ENCODE assay signal across 29 cellular contexts in the genomic region with DNA sequence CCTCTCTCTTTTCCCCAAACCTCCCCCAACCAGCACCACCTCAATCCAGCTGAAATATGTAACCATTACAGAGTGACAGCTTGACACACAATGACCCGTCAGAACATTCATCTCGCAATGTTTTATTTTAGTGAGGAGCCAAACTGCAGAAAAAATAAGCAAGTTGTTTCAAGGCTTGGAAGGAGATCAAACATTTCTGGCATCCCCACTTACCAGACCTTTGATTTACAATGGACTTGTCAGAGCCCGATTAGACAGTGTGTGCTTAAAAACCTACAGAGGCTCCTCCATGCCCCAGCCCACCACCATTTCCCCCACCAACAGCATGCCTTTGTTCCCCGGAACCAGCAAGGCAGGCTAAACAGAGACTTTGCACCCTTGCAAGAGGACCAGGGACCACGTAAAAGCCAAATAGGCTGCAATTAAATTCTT.
DNase-seq lines count a peak whose midpoint lies in the region; ATAC-seq and TF ChIP-seq lines count a peak whose summit lies in the region.
"Had no signal": no experiment of that assay in that cellular context is flagged by ENCODE, and none has a peak within 500 bp of the region (broad histone marks: within the 10 kb centered on the region; RNA-seq: fewer than 3 reads in every experiment).

No MANE protein-coding gene starts in this region.

- intact Hi-C loops in left ventricle myocardium superior (cut with micrococcal nuclease) (no loop called here), upper lobe of right lung (cut with DNase I) (no loop called here), breast epithelium (cut with DNase I; ENCODE audit: low total_unique reads) (no loop called here)

- no peak overlapping the region for H3K27ac ChIP-seq in neural progenitor cell
- H3K27ac ChIP-seq in upper lobe of right lung, result no peak overlapping the region
- no peak overlapping the region for H3K27ac ChIP-seq in breast epithelium
- H3K27ac ChIP-seq: 22Rv1, body of pancreas, HL-60, lower lobe of right lung, neutrophil, thoracic aorta had no signal

- H3K4me3 Mint-ChIP-seq in neural progenitor cell, result no peak overlapping the region
- H3K4me3 Mint-ChIP-seq: activated CD8-positive, alpha-beta T cell treated with anti-CD3 and anti-CD28 coated beads for 36 hours; CD4-positive, alpha-beta memory T cell; stimulated activated naive B cell treated with anti-CD40 and anti-IgM and Interleukin-4, amounts not matched to agents 10 μg/mL and 1 μg/mL and 100 μg/mL, for 72 hours; T-cell had no signal

- H3K36me3 ChIP-seq in neural progenitor cell (no peaks in the 10 kb centered on the region), upper lobe of right lung (no peaks in the 10 kb centered on the region), breast epithelium (no peaks in the 10 kb centered on the region)
- H3K36me3 ChIP-seq: lower lobe of right lung, neutrophil, thoracic aorta had no signal

- H3K27ac Mint-ChIP-seq in neural progenitor cell, result no peak overlapping the region
- H3K27ac Mint-ChIP-seq: activated CD8-positive, alpha-beta T cell treated with anti-CD3 and anti-CD28 coated beads for 36 hours; CD4-positive, alpha-beta memory T cell; stimulated activated naive B cell treated with anti-CD40 and anti-IgM and Interleukin-4, amounts not matched to agents 10 μg/mL and 1 μg/mL and 100 μg/mL, for 72 hours; T-cell had no signal

- no peak overlapping the region for H3K4me3 ChIP-seq in neural progenitor cell
- no peak overlapping the region for H3K4me3 ChIP-seq in upper lobe of right lung
- H3K4me3 ChIP-seq in breast epithelium, result no peak overlapping the region
- H3K4me3 ChIP-seq: body of pancreas, lower lobe of right lung, thoracic aorta had no signal

- no peaks in the 10 kb centered on the region for H3K36me3 Mint-ChIP-seq in neural progenitor cell
- H3K36me3 Mint-ChIP-seq: CD4-positive, alpha-beta memory T cell; stimulated activated naive B cell treated with anti-CD40 and anti-IgM and Interleukin-4, amounts not matched to agents 10 μg/mL and 1 μg/mL and 100 μg/mL, for 72 hours; T-cell had no signal

- TF ChIP-seq POLR2A in breast epithelium (IDR thresholded peaks at IDR 0.05), result no peak

- H3K4me2 ChIP-seq in neural progenitor cell, result no peak overlapping the region

- no peak overlapping the region for H3K9ac ChIP-seq in neural progenitor cell

- H3K9me3 Mint-ChIP-seq in neural progenitor cell, result no peaks in the 10 kb centered on the region
- H3K9me3 Mint-ChIP-seq: activated CD8-positive, alpha-beta T cell treated with anti-CD3 and anti-CD28 coated beads for 36 hours; T-cell had no signal

- H3F3A ChIP-seq in neural progenitor cell (ENCODE audit: low read depth), result no peaks in the 10 kb centered on the region

- H3K79me2 ChIP-seq in neural progenitor cell (ENCODE audit: low read depth), result no peaks in the 10 kb centered on the region

- ATAC-seq in left ventricle myocardium superior (peak; percentile 68), upper lobe of right lung (peak; percentile 48)
- ATAC-seq: activated CD8-positive, alpha-beta T cell treated with anti-CD3 and anti-CD28 coated beads for 36 hours; body of pancreas; esophagus mucosa; HCT116; stimulated activated naive B cell treated with anti-CD40 and anti-IgM and Interleukin-4, amounts not matched to agents 10 μg/mL and 1 μg/mL and 100 μg/mL, for 72 hours; T-cell had no signal

- H3K27me3 ChIP-seq in neural progenitor cell (no peaks in the 10 kb centered on the region), upper lobe of right lung (no peaks in the 10 kb centered on the region), breast epithelium (peaks cover 0 to 3% of the 10 kb centered on the region in 2 donors)
- H3K27me3 ChIP-seq: body of pancreas, neutrophil had no signal

- peak overlapping the region; percentile 70 for H2AFZ ChIP-seq in neural progenitor cell (replicated peaks)

- DNase-seq in DMS79 treated with DMSO at 0.1 percent for 48 hours (lab: John Stamatoyannopoulos, UW) (peak; percentile 23), DMS79 (lab: John Stamatoyannopoulos, UW) (no peak), left ventricle myocardium superior (no peak), neural progenitor cell (ENCODE audit: low spot score) (no peak), upper lobe of right lung (no peak), breast epithelium (ENCODE audit: low spot score in 2 of 2) (no peak), SHP77 (lab: John Stamatoyannopoulos, UW) (no peak), AG08396 (ENCODE audit: low spot score) (no peak)
- DNase-seq: activated CD8-positive, alpha-beta T cell treated with anti-CD3 and anti-CD28 coated beads for 36 hours; body of pancreas; CD4-positive, alpha-beta memory T cell; effector memory CD4-positive, alpha-beta T cell; hippocampal formation; Kasumi-1; lower lobe of right lung; NCI-H2029; NCI-H226; NCI-H82; SIG-M5; stimulated activated CD4-positive, alpha-beta T cell treated with anti-CD3 and anti-CD28 coated beads, Interleukin-12 subunit alpha, Interleukin-12 subunit beta, amount 100 ng/mL, for 4 hours; stimulated activated CD4-positive, alpha-beta T cell treated with anti-CD3 and anti-CD28 coated beads, Interleukin-4, amount 100 ng/mL, for 24 hours; stimulated activated naive B cell treated with anti-CD40 and anti-IgM and Interleukin-4, amounts not matched to agents 10 μg/mL and 1 μg/mL and 100 μg/mL, for 72 hours; T-cell had no signal

- no peaks in the 10 kb centered on the region for H4K20me1 ChIP-seq in neural progenitor cell (ENCODE audit: low read depth)

- TF ChIP-seq CTCF in neural progenitor cell (IDR thresholded peaks at IDR 0.05) (no peak), upper lobe of right lung (IDR thresholded peaks at IDR 0.05) (no peak), breast epithelium (IDR thresholded peaks at IDR 0.05) (no peak)

- H3K4me1 ChIP-seq in neural progenitor cell (no peaks in the 10 kb centered on the region), upper lobe of right lung (peaks cover 5% of the 10 kb centered on the region), breast epithelium (no peaks in the 10 kb centered on the region)
- H3K4me1 ChIP-seq: body of pancreas had no signal

- H3K27me3 Mint-ChIP-seq in neural progenitor cell (ENCODE audit: insufficient read depth, low read depth), result peaks cover 8% of the 10 kb centered on the region
- H3K27me3 Mint-ChIP-seq: activated CD8-positive, alpha-beta T cell treated with anti-CD3 and anti-CD28 coated beads for 36 hours; CD4-positive, alpha-beta memory T cell; stimulated activated naive B cell treated with anti-CD40 and anti-IgM and Interleukin-4, amounts not matched to agents 10 μg/mL and 1 μg/mL and 100 μg/mL, for 72 hours had no signal

- H3K4me1 Mint-ChIP-seq in neural progenitor cell, result peaks cover 2% of the 10 kb centered on the region
- H3K4me1 Mint-ChIP-seq: CD4-positive, alpha-beta memory T cell; stimulated activated naive B cell treated with anti-CD40 and anti-IgM and Interleukin-4, amounts not matched to agents 10 μg/mL and 1 μg/mL and 100 μg/mL, for 72 hours; T-cell had no signal

- no peaks in the 10 kb centered on the region for H3K9me3 ChIP-seq in neural progenitor cell (ENCODE audit: low read depth)
- no peaks in the 10 kb centered on the region for H3K9me3 ChIP-seq in upper lobe of right lung
- no peaks in the 10 kb centered on the region for H3K9me3 ChIP-seq in breast epithelium
- H3K9me3 ChIP-seq: body of pancreas, lower lobe of right lung, neutrophil, thoracic aorta had no signal
